In the genomic region with DNA sequence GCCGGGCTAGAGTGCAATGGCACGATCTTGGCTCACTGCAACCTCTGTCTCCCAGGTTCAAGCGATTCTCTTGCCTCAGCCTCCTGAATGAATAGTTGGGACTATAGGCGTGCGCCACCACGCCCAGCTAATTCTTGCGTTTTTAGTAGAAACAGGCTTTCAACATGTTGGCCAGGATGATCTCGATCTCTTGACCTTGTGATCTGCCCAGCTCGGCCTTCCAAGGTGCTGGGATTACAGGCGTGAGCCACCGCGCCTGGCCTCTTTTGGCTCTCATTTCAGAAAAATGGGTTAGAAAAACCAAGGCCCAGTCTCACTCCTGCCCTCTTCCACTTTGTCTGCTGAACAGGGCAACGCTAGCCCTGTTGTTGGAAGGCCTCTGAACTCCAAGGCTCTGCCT, we compare ENCODE assay signal across 5 cellular contexts.
DNase-seq lines count a peak whose midpoint lies in the region; FAIRE-seq and TF ChIP-seq lines count a peak whose summit lies in the region.
"Not testable (repeated sequence)": the region's sequence is repeated elsewhere in the genome, so short reads cannot be mapped to it uniquely, and the experiment has no call there.

No MANE protein-coding gene starts in this region.

- H4K5ac ChIP-seq in H1 (ENCODE audit: insufficient read length, low read depth, low read length): not testable (repeated sequence)

- not testable (repeated sequence) for H2BK120ac ChIP-seq in H1 (replicated peaks; ENCODE audit: low read depth, low read length); neuronal stem cell (ENCODE audit: low read depth, low read length)

- H3K4ac ChIP-seq in H1 (replicated peaks; ENCODE audit: insufficient read length, low read depth, low read length); neuronal stem cell (ENCODE audit: low read length): not testable (repeated sequence)

- not testable (repeated sequence) for H3K23me2 ChIP-seq in H1 (ENCODE audit: low read depth, low read length)

- not testable (repeated sequence) for H3K79me1 ChIP-seq in H1 (ENCODE audit: low read depth, low read length); neuronal stem cell (ENCODE audit: low read depth, low read length)

- H2BK20ac ChIP-seq in H1 (ENCODE audit: low read length): not testable (repeated sequence)

- H3K4me3 ChIP-seq in H1 (ENCODE audit: extremely low read depth in 1 of 4, insufficient read depth in 2 of 4, low read depth in 3 of 4, low read length in 4 of 4); neuronal stem cell (ENCODE audit: low read length in 2 of 2): not testable (repeated sequence)

- not testable (repeated sequence) for H3K4me1 Mint-ChIP-seq in activated naive CD8-positive, alpha-beta T cell treated with anti-CD3 and anti-CD28 coated beads for 36 hours

- not testable (repeated sequence) for FAIRE-seq in H1 (lab: Jason Lieb, UNC)

- H3K27me3 Mint-ChIP-seq in activated naive CD8-positive, alpha-beta T cell treated with anti-CD3 and anti-CD28 coated beads for 36 hours: not testable (repeated sequence)

- not testable (repeated sequence) for H3K23ac ChIP-seq in H1 (ENCODE audit: insufficient read length); neuronal stem cell (ENCODE audit: low read depth, low read length, poor library complexity)

- not testable (repeated sequence) for H3K79me2 ChIP-seq in H1 (ENCODE audit: control insufficient read depth in 1 of 2, insufficient read depth in 2 of 2, low read length in 2 of 2)

- not testable (repeated sequence) for H2BK15ac ChIP-seq in H1 (ENCODE audit: low read length); neuronal stem cell (ENCODE audit: low read length)

- not testable (repeated sequence) for H2AFZ ChIP-seq in H1 (ENCODE audit: low read length); neuronal stem cell (ENCODE audit: low read length)

- not testable (repeated sequence) for H3K9me3 Mint-ChIP-seq in activated naive CD8-positive, alpha-beta T cell treated with anti-CD3 and anti-CD28 coated beads for 36 hours

- TF ChIP-seq POLR2A in H1 (IDR thresholded peaks at IDR 0.05; ENCODE audit: control extremely low read depth in 1 of 2, low read depth in 2 of 2, low read length in 2 of 2): not testable (repeated sequence)

- not testable (repeated sequence) for H3K36me3 ChIP-seq in H1 (ENCODE audit: control insufficient read depth in 2 of 4, insufficient read depth in 4 of 4, low read length in 3 of 4); neuronal stem cell (replicated peaks in 1 of 2; ENCODE audit: control insufficient read depth in 2 of 2, insufficient read depth in 2 of 2, low read length in 2 of 2)

- H4K8ac ChIP-seq in H1 (ENCODE audit: extremely low read depth, insufficient read depth, low read length) (0 out of 2 replicates have a peak overlapping the region, but pooled peaks have one; percentile 51), neuronal stem cell (ENCODE audit: low read depth, low read length) (peak overlapping the region; percentile 6)

- not testable (repeated sequence) for H3K36me3 Mint-ChIP-seq in activated naive CD8-positive, alpha-beta T cell treated with anti-CD3 and anti-CD28 coated beads for 36 hours

- not testable (repeated sequence) for H4K20me1 ChIP-seq in H1 (replicated peaks in 1 of 2; ENCODE audit: control insufficient read depth in 1 of 2, insufficient read depth in 2 of 2, low read length in 2 of 2)

- not testable (repeated sequence) for H3K27ac ChIP-seq in H1 (ENCODE audit: low read depth, low read length); neuronal stem cell (replicated peaks; ENCODE audit: low read length)

- H2BK5ac ChIP-seq in H1 (ENCODE audit: low read depth, low read length); neuronal stem cell (ENCODE audit: low read length): not testable (repeated sequence)

- H3K18ac ChIP-seq in H1 (ENCODE audit: extremely low read depth, low read length): not testable (repeated sequence)
- peak overlapping the region; percentile 72 for H3K18ac ChIP-seq in neuronal stem cell (ENCODE audit: low read length)

- not testable (repeated sequence) for TF ChIP-seq CTCF in H1 (IDR thresholded peaks at IDR 0.05; ENCODE audit: control extremely low read depth in 1 of 3, insufficient read depth in 1 of 3, low read depth in 1 of 3, low read length in 3 of 3)

- not testable (repeated sequence) for H2AK5ac ChIP-seq in H1 (ENCODE audit: low read depth, low read length); neuronal stem cell (ENCODE audit: low read depth, low read length)

- not testable (repeated sequence) for H3K27me3 ChIP-seq in H1 (replicated peaks in 1 of 4; ENCODE audit: control insufficient read depth in 3 of 4, extremely low read depth in 1 of 4, insufficient read depth in 3 of 4, low read length in 3 of 4); neuronal stem cell (ENCODE audit: control insufficient read depth in 3 of 3, insufficient read depth in 3 of 3, low read depth in 1 of 3, low read length in 3 of 3)

- not testable (repeated sequence) for H4K91ac ChIP-seq in H1 (replicated peaks; ENCODE audit: insufficient read length, low read length); neuronal stem cell (ENCODE audit: low read depth, low read length, poor library complexity)

- peak; percentile 0 for DNase-seq in activated naive CD8-positive, alpha-beta T cell treated with anti-CD3 and anti-CD28 coated beads for 36 hours
- not testable (repeated sequence) for DNase-seq in H1 (ENCODE audit: low read depth in 1 of 2, low spot score in 2 of 2); neuronal stem cell (ENCODE audit: low spot score)
- DNase-seq in islet precursor cell: peak; percentile 33
- DNase-seq in mesenteric fat pad (ENCODE audit: low spot score): peak; percentile 60

- CTCF ChIA-PET in H1 (lab: Charles Lee; ENCODE audit: partially characterized antibody): interaction anchor here (0.7 kb wide), 1 partner anchor 62 kb away, joined by 4 read pairs; no protein-coding TSS in a partner anchor

- TF ChIP-seq RAD21 in H1 (IDR thresholded peaks at IDR 0.05 in 1 of 2, conservative IDR thresholded peaks at IDR 0.05 in 1 of 2; ENCODE audit: low read depth in 2 of 2, low read length in 2 of 2): not testable (repeated sequence)

- H3K14ac ChIP-seq in H1 (ENCODE audit: insufficient read length); neuronal stem cell (ENCODE audit: low read length): not testable (repeated sequence)

- POLR2A ChIA-PET in H1 (lab: Charles Lee; ENCODE audit: partially characterized antibody): not testable (repeated sequence)

- H3K4me1 ChIP-seq in H1 (replicated peaks in 1 of 4; ENCODE audit: control insufficient read depth in 3 of 4, insufficient read depth in 4 of 4, low read length in 3 of 4); neuronal stem cell (ENCODE audit: control insufficient read depth in 2 of 2, insufficient read depth in 1 of 2, low read depth in 1 of 2, low read length in 2 of 2): not testable (repeated sequence)

- 96% methylated on average over 9 of the region's 13 CpGs; no CpG with 5 or more reads in 1 of the 2 experiments for WGBS in H1 (ENCODE audit: extremely low coverage in 1 of 2, insufficient coverage in 1 of 2, insufficient read length in 1 of 2, insufficient replicate concordance in 2 of 2, low coverage in 1 of 2, low lambda C conversion rate in 2 of 2, missing lambda C conversion rate in 1 of 2), 2 experiments
- no CpG with 5 or more reads among the region's 13 CpGs for WGBS in neuronal stem cell (ENCODE audit: extremely low coverage in 2 of 2, insufficient read length in 2 of 2, insufficient replicate concordance in 1 of 2), 2 donors

- H3K56ac ChIP-seq in H1 (replicated peaks; ENCODE audit: insufficient read length, low read depth, low read length): not testable (repeated sequence)

- H3K9ac ChIP-seq in H1 (replicated peaks in 1 of 4; ENCODE audit: extremely low read depth in 1 of 4, low read depth in 3 of 4, low read length in 3 of 4); neuronal stem cell (ENCODE audit: low read depth, low read length, poor library complexity): not testable (repeated sequence)

- TF ChIP-seq EP300 in H1 (IDR thresholded peaks at IDR 0.05; ENCODE audit: borderline replicate concordance in 1 of 2, low read depth in 2 of 2, low read length in 2 of 2): not testable (repeated sequence)

- not testable (repeated sequence) for H3K27ac Mint-ChIP-seq in activated naive CD8-positive, alpha-beta T cell treated with anti-CD3 and anti-CD28 coated beads for 36 hours

- H3K4me3 Mint-ChIP-seq in activated naive CD8-positive, alpha-beta T cell treated with anti-CD3 and anti-CD28 coated beads for 36 hours: not testable (repeated sequence)

- not testable (repeated sequence) for H3K4me2 ChIP-seq in H1 (ENCODE audit: insufficient read depth in 1 of 2, low read depth in 2 of 2, low read length in 2 of 2); neuronal stem cell (ENCODE audit: insufficient read depth, low read length, poor library complexity, severe bottlenecking)

- H3K9me3 ChIP-seq in H1 (ENCODE audit: insufficient read depth in 2 of 2, low read depth in 1 of 2, low read length in 1 of 2); neuronal stem cell (replicated peaks in 1 of 2; ENCODE audit: control insufficient read depth in 2 of 2, insufficient read depth in 1 of 2, low read depth in 1 of 2, low read length in 2 of 2): not testable (repeated sequence)

- not testable (repeated sequence) for H2BK12ac ChIP-seq in H1 (ENCODE audit: low read depth, low read length); neuronal stem cell (ENCODE audit: low read length)
